ENCODE assay signal across 1 cellular context in the genomic region with DNA sequence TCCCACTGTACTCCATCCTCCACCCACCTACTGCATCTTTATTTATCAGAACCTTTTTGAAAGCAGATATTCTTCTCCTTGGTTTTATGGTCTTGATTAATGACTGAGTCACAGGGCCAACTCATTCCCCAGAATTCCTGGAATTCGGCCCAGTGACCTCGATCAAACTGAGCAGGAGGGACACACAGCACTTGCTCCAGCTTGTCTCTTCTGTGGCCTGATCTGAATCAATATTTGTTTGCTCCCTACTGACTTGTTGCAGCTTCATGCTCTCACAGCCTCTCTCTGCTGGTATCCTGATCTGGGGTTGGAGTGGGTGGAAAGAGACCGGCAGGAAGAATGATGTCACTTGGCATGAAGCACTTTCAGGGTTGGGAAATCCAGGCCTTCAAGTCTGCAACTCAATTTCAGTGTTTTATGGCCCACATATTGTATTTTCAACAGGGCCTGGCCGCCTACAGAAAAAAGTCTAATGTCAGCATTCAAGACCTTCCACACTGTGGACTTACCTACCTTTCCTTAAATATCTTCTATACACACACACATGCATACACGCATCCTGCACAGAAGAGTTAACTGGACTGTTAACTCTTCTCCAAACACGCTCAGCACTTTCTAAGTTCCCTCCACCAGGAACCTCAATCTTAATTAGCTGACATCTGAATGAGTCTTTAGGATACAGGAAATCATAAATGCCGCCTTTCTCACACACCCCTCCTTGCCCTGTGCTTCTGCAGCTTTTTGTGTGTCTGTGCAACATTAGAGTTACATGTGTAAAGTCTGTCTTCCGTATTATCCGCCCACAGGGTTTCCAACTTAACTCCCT.
TF ChIP-seq lines count a peak whose summit lies in the region.

No MANE protein-coding gene starts in this region.

TF ChIP-seq in HepG2, 621 proteins besides CTCF, POLR2A, EP300 and RAD21 (continued from another document and continues in another):
- TF ChIP-seq, protein P1, sequence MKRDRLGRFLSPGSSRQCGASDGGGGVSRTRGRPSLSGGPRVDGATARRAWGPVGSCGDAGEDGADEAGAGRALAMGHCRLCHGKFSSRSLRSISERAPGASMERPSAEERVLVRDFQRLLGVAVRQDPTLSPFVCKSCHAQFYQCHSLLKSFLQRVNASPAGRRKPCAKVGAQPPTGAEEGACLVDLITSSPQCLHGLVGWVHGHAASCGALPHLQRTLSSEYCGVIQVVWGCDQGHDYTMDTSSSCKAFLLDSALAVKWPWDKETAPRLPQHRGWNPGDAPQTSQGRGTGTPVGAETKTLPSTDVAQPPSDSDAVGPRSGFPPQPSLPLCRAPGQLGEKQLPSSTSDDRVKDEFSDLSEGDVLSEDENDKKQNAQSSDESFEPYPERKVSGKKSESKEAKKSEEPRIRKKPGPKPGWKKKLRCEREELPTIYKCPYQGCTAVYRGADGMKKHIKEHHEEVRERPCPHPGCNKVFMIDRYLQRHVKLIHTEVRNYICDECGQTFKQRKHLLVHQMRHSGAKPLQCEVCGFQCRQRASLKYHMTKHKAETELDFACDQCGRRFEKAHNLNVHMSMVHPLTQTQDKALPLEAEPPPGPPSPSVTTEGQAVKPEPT (CRISPR knock-in tag; IDR thresholded peaks at IDR 0.05; ENCODE audit: low read depth) = no peak
- TF ChIP-seq CCAR2 (optimal IDR thresholded peaks at IDR 0.05; ENCODE audit: low read depth, low read length) (no peak), ZNF30 (CRISPR knock-in tag; IDR thresholded peaks at IDR 0.05) (no peak), ZNF619 (CRISPR knock-in tag; IDR thresholded peaks at IDR 0.05) (peak; percentile 62; the same call in 1 of the 2 replicates), NR1H2 (CRISPR knock-in tag; IDR thresholded peaks at IDR 0.05; ENCODE audit: borderline replicate concordance, low read depth) (no peak), PTBP1 (IDR thresholded peaks at IDR 0.05; ENCODE audit: low read depth, low read length, poor library complexity, severe bottlenecking) (no peak), ZNF564 (CRISPR knock-in tag; IDR thresholded peaks at IDR 0.05) (no peak), TARDBP (CRISPR knock-in tag; IDR thresholded peaks at IDR 0.05) (peak; percentile 85), ZFYVE20 (CRISPR knock-in tag; IDR thresholded peaks at IDR 0.05; ENCODE audit: borderline replicate concordance, low read depth) (no peak), SPEN (CRISPR knock-in tag; IDR thresholded peaks at IDR 0.05; ENCODE audit: low read depth) (no peak; the same call in 1 of the 2 replicates), ZSCAN20 (CRISPR knock-in tag; IDR thresholded peaks at IDR 0.05; ENCODE audit: borderline replicate concordance) (no peak; the same call in 1 of the 2 replicates), ZNF10 (CRISPR knock-in tag; IDR thresholded peaks at IDR 0.05; ENCODE audit: borderline replicate concordance, low read depth) (no peak), ZNF251 (CRISPR knock-in tag; IDR thresholded peaks at IDR 0.05) (no peak), ZNF614 (CRISPR knock-in tag; IDR thresholded peaks at IDR 0.05; ENCODE audit: borderline replicate concordance) (peak; percentile 89), JUN (CRISPR knock-in tag; IDR thresholded peaks at IDR 0.05) (peak; percentile 92), GTF2F1 (IDR thresholded peaks at IDR 0.05; ENCODE audit: low read length) (no peak), HNF4G (IDR thresholded peaks at IDR 0.05; ENCODE audit: borderline replicate concordance, low read depth, low read length) (peak; percentile 62; the same call in 1 of the 2 replicates), HNF4G (CRISPR knock-in tag; IDR thresholded peaks at IDR 0.05; ENCODE audit: borderline replicate concordance, low read depth) (peak; percentile 24; the same call in 1 of the 2 replicates), ETV5 (CRISPR knock-in tag; IDR thresholded peaks at IDR 0.05; ENCODE audit: borderline replicate concordance) (peak; percentile 89; the same call in 1 of the 2 replicates), ZNF780A (CRISPR knock-in tag; IDR thresholded peaks at IDR 0.05) (no peak), TMF1 (CRISPR knock-in tag; IDR thresholded peaks at IDR 0.05; ENCODE audit: low read depth) (no peak), GATA4 (IDR thresholded peaks at IDR 0.05; ENCODE audit: borderline replicate concordance, low read depth) (no peak), SIX1 (CRISPR knock-in tag; IDR thresholded peaks at IDR 0.05; ENCODE audit: borderline replicate concordance) (0 out of 2 replicates have a peak, but pooled peaks have one; percentile 52), ZNF496 (CRISPR knock-in tag; IDR thresholded peaks at IDR 0.05; ENCODE audit: insufficient replicate concordance) (no peak), ZBTB38 (CRISPR knock-in tag; IDR thresholded peaks at IDR 0.05) (peak; percentile 84), KDM6A (CRISPR knock-in tag; IDR thresholded peaks at IDR 0.05; ENCODE audit: low read depth) (peak; percentile 60; the same call in 1 of the 2 replicates), RARA (CRISPR knock-in tag; IDR thresholded peaks at IDR 0.05) (peak; percentile 92), ARHGAP35 (CRISPR knock-in tag; IDR thresholded peaks at IDR 0.05; ENCODE audit: borderline replicate concordance) (peak; percentile 46; the same call in 1 of the 2 replicates), FOXK2 (IDR thresholded peaks at IDR 0.05) (no peak), MYC (CRISPR knock-in tag; IDR thresholded peaks at IDR 0.05; ENCODE audit: borderline replicate concordance) (peak; percentile 49; the same call in 1 of the 2 replicates), ZNF761 (CRISPR knock-in tag; conservative IDR thresholded peaks at IDR 0.05) (no peak), FOXA3 (CRISPR knock-in tag; IDR thresholded peaks at IDR 0.05) (peak; percentile 90), NFKB2 (CRISPR knock-in tag; IDR thresholded peaks at IDR 0.05; ENCODE audit: borderline replicate concordance) (no peak), GTF3A (CRISPR knock-in tag; conservative IDR thresholded peaks at IDR 0.05) (0 out of 2 replicates have a peak, but pooled peaks have one; percentile 41), ZNF337 (CRISPR knock-in tag; IDR thresholded peaks at IDR 0.05; ENCODE audit: borderline replicate concordance, low read depth) (no peak; the same call in 1 of the 2 replicates), HNRNPUL1 (IDR thresholded peaks at IDR 0.05; ENCODE audit: low read depth, low read length) (no peak), ZBTB8A (CRISPR knock-in tag; IDR thresholded peaks at IDR 0.05; ENCODE audit: borderline replicate concordance, low read depth) (no peak), ZNF234 (CRISPR knock-in tag; conservative IDR thresholded peaks at IDR 0.05) (no peak), AKAP8 (CRISPR knock-in tag; IDR thresholded peaks at IDR 0.05) (no peak), BCL6 (CRISPR knock-in tag; IDR thresholded peaks at IDR 0.05) (peak; percentile 98), ELF1 (CRISPR knock-in tag; IDR thresholded peaks at IDR 0.05) (peak; percentile 24; the same call in 1 of the 2 replicates), CHD2 (IDR thresholded peaks at IDR 0.05; ENCODE audit: low read depth, low read length) (no peak), BORCS8-MEF2B (CRISPR knock-in tag; IDR thresholded peaks at IDR 0.05) (no peak), ZSCAN30 (CRISPR knock-in tag; IDR thresholded peaks at IDR 0.05) (no peak), FOXP1 (IDR thresholded peaks at IDR 0.05) (no peak), FOXP1 (CRISPR knock-in tag; IDR thresholded peaks at IDR 0.05) (peak; percentile 76), MBNL3 (CRISPR knock-in tag; conservative IDR thresholded peaks at IDR 0.05) (no peak), SATB2 (CRISPR knock-in tag; IDR thresholded peaks at IDR 0.05) (no peak)
- TF ChIP-seq, protein P2, sequence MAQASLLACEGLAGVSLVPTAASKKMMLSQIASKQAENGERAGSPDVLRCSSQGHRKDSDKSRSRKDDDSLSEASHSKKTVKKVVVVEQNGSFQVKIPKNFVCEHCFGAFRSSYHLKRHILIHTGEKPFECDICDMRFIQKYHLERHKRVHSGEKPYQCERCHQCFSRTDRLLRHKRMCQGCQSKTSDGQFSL (CRISPR knock-in tag; IDR thresholded peaks at IDR 0.05) = no peak
- TF ChIP-seq, protein P3, sequence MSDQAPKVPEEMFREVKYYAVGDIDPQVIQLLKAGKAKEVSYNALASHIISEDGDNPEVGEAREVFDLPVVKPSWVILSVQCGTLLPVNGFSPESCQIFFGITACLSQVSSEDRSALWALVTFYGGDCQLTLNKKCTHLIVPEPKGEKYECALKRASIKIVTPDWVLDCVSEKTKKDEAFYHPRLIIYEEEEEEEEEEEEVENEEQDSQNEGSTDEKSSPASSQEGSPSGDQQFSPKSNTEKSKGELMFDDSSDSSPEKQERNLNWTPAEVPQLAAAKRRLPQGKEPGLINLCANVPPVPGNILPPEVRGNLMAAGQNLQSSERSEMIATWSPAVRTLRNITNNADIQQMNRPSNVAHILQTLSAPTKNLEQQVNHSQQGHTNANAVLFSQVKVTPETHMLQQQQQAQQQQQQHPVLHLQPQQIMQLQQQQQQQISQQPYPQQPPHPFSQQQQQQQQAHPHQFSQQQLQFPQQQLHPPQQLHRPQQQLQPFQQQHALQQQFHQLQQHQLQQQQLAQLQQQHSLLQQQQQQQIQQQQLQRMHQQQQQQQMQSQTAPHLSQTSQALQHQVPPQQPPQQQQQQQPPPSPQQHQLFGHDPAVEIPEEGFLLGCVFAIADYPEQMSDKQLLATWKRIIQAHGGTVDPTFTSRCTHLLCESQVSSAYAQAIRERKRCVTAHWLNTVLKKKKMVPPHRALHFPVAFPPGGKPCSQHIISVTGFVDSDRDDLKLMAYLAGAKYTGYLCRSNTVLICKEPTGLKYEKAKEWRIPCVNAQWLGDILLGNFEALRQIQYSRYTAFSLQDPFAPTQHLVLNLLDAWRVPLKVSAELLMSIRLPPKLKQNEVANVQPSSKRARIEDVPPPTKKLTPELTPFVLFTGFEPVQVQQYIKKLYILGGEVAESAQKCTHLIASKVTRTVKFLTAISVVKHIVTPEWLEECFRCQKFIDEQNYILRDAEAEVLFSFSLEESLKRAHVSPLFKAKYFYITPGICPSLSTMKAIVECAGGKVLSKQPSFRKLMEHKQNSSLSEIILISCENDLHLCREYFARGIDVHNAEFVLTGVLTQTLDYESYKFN (CRISPR knock-in tag; conservative IDR thresholded peaks at IDR 0.05) = peak; percentile 91
- TF ChIP-seq, protein P4, sequence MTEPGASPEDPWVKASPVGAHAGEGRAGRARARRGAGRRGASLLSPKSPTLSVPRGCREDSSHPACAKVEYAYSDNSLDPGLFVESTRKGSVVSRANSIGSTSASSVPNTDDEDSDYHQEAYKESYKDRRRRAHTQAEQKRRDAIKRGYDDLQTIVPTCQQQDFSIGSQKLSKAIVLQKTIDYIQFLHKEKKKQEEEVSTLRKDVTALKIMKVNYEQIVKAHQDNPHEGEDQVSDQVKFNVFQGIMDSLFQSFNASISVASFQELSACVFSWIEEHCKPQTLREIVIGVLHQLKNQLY (CRISPR knock-in tag; IDR thresholded peaks at IDR 0.05) = peak; percentile 52; the same call in 1 of the 2 replicates
- TF ChIP-seq, protein P5, sequence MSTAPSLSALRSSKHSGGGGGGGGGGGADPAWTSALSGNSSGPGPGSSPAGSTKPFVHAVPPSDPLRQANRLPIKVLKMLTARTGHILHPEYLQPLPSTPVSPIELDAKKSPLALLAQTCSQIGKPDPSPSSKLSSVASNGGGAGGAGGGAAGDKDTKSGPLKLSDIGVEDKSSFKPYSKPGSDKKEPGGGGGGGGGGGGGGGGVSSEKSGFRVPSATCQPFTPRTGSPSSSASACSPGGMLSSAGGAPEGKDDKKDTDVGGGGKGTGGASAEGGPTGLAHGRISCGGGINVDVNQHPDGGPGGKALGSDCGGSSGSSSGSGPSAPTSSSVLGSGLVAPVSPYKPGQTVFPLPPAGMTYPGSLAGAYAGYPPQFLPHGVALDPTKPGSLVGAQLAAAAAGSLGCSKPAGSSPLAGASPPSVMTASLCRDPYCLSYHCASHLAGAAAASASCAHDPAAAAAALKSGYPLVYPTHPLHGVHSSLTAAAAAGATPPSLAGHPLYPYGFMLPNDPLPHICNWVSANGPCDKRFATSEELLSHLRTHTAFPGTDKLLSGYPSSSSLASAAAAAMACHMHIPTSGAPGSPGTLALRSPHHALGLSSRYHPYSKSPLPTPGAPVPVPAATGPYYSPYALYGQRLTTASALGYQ (CRISPR knock-in tag; IDR thresholded peaks at IDR 0.05) = 0 out of 2 replicates have a peak, but pooled peaks have one; percentile 50
- TF ChIP-seq, protein P6, sequence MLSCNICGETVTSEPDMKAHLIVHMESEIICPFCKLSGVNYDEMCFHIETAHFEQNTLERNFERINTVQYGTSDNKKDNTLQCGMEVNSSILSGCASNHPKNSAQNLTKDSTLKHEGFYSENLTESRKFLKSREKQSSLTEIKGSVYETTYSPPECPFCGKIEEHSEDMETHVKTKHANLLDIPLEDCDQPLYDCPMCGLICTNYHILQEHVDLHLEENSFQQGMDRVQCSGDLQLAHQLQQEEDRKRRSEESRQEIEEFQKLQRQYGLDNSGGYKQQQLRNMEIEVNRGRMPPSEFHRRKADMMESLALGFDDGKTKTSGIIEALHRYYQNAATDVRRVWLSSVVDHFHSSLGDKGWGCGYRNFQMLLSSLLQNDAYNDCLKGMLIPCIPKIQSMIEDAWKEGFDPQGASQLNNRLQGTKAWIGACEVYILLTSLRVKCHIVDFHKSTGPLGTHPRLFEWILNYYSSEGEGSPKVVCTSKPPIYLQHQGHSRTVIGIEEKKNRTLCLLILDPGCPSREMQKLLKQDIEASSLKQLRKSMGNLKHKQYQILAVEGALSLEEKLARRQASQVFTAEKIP (CRISPR knock-in tag; IDR thresholded peaks at IDR 0.05; ENCODE audit: borderline replicate concordance) = no peak
- TF ChIP-seq, protein P7, sequence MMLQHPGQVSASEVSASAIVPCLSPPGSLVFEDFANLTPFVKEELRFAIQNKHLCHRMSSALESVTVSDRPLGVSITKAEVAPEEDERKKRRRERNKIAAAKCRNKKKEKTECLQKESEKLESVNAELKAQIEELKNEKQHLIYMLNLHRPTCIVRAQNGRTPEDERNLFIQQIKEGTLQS (CRISPR knock-in tag; IDR thresholded peaks at IDR 0.05) = peak; percentile 85
- TF ChIP-seq, protein P8, sequence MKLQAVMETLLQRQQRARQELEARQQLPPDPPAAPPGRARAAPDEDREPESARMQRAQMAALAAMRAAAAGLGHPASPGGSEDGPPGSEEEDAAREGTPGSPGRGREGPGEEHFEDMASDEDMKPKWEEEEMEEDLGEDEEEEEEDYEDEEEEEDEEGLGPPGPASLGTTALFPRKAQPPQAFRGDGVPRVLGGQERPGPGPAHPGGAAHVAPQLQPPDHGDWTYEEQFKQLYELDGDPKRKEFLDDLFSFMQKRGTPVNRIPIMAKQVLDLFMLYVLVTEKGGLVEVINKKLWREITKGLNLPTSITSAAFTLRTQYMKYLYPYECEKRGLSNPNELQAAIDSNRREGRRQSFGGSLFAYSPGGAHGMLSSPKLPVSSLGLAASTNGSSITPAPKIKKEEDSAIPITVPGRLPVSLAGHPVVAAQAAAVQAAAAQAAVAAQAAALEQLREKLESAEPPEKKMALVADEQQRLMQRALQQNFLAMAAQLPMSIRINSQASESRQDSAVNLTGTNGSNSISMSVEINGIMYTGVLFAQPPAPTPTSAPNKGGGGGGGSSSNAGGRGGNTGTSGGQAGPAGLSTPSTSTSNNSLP (IDR thresholded peaks at IDR 0.05; ENCODE audit: low read depth, low read length) = peak; percentile 93
- TF ChIP-seq, protein P9, sequence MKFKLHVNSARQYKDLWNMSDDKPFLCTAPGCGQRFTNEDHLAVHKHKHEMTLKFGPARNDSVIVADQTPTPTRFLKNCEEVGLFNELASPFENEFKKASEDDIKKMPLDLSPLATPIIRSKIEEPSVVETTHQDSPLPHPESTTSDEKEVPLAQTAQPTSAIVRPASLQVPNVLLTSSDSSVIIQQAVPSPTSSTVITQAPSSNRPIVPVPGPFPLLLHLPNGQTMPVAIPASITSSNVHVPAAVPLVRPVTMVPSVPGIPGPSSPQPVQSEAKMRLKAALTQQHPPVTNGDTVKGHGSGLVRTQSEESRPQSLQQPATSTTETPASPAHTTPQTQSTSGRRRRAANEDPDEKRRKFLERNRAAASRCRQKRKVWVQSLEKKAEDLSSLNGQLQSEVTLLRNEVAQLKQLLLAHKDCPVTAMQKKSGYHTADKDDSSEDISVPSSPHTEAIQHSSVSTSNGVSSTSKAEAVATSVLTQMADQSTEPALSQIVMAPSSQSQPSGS (CRISPR knock-in tag; IDR thresholded peaks at IDR 0.05) = peak; percentile 97
